21 cellular contexts compared by ENCODE assay signal in genomic region chr2:232984451-232985207, GRCh38. TPM values are rescaled to one million over a fixed set of nuclear protein-coding genes. Genes with fewer than 3 reads are reported as not detected.
DNase-seq lines count a peak whose midpoint lies in the region; ATAC-seq and TF ChIP-seq lines count a peak whose summit lies in the region.
"Had no signal": no experiment of that assay in that cellular context is flagged by ENCODE, and none has a peak within 500 bp of the region (broad histone marks: within the 10 kb centered on the region; RNA-seq: fewer than 3 reads in every experiment).

No MANE protein-coding gene starts in this region.

- no peak for TF ChIP-seq CTCF in OCI-LY3 (IDR thresholded peaks at IDR 0.05; ENCODE audit: low read depth, low read length)
- TF ChIP-seq CTCF in endodermal cell (conservative IDR thresholded peaks at IDR 0.05), result no peak
- TF ChIP-seq CTCF in parathyroid adenoma (IDR thresholded peaks at IDR 0.05), result no peak

- H3K27ac Mint-ChIP-seq in endodermal cell, result no peak overlapping the region

- H3K36me3 ChIP-seq in OCI-LY3 (replicated peaks; ENCODE audit: low read depth, low read length), result no peaks in the 10 kb centered on the region
- H3K36me3 ChIP-seq in endodermal cell (ENCODE audit: control insufficient read depth, insufficient read depth, low read length), result no peaks in the 10 kb centered on the region
- no peaks in the 10 kb centered on the region for H3K36me3 ChIP-seq in parathyroid adenoma (ENCODE audit: control insufficient read depth, insufficient read depth, low read length)
- H3K36me3 ChIP-seq: HAP-1 had no signal

- no peaks in the 10 kb centered on the region for H4K20me1 ChIP-seq in OCI-LY3 (ENCODE audit: insufficient read depth, low read length)

- H3K9me3 Mint-ChIP-seq in endodermal cell, result peaks cover 8% of the 10 kb centered on the region

- H3K79me2 ChIP-seq in OCI-LY3 (ENCODE audit: low read length) (no peaks in the 10 kb centered on the region), parathyroid adenoma (no peaks in the 10 kb centered on the region)

- H3K27me3 ChIP-seq in OCI-LY3 (ENCODE audit: low read depth, low read length), result no peaks in the 10 kb centered on the region
- H3K27me3 ChIP-seq in endodermal cell (ENCODE audit: control insufficient read depth, insufficient read depth, low read length, poor library complexity, severe bottlenecking), result no peaks in the 10 kb centered on the region
- H3K27me3 ChIP-seq in parathyroid adenoma (ENCODE audit: control insufficient read depth, insufficient read depth, low read length), result no peaks in the 10 kb centered on the region

- no peaks in the 10 kb centered on the region for H3K36me3 Mint-ChIP-seq in endodermal cell (ENCODE audit: low read depth)
- H3K36me3 Mint-ChIP-seq: CD14-positive monocyte had no signal

- H3K9ac ChIP-seq in OCI-LY3 (ENCODE audit: low read length) (peak overlapping the region; percentile 29; the same call in 1 of the 2 replicates), endodermal cell (ENCODE audit: extremely low read depth, low read length, poor library complexity, severe bottlenecking) (no peak overlapping the region), parathyroid adenoma (no peak overlapping the region)

- H3K4me1 Mint-ChIP-seq in endodermal cell, result peaks cover 12% of the 10 kb centered on the region

- H2AFZ ChIP-seq in OCI-LY3 (ENCODE audit: low read depth, low read length), result peak overlapping the region; percentile 26; the same call in 1 of the 2 replicates
- peak overlapping the region; percentile 16 for H2AFZ ChIP-seq in parathyroid adenoma

- H3K4me2 ChIP-seq in OCI-LY3 (ENCODE audit: low read length) (peak overlapping the region; percentile 78), parathyroid adenoma (ENCODE audit: low read length) (no peak overlapping the region)

- no peak for ATAC-seq in HG03460 (IDR thresholded peaks at IDR 0.05; ENCODE audit: unreplicated experiment)
- ATAC-seq: SK-N-SH treated with all-trans-retinoic acid at 6 μM for 48 hours had no signal

- WGBS in endodermal cell (ENCODE audit: insufficient coverage in 1 of 2, insufficient read length in 1 of 2), 2 experiments, result 93% methylated on average over 10 to 14 of the region's 15 CpGs

- no peak overlapping the region for H3K4me3 Mint-ChIP-seq in endodermal cell
- H3K4me3 Mint-ChIP-seq: CD14-positive monocyte had no signal

- peak overlapping the region; percentile 63 for H3K4me3 ChIP-seq in OCI-LY3 (ENCODE audit: low read length)
- H3K4me3 ChIP-seq in endodermal cell (ENCODE audit: low read length), result no peak overlapping the region
- H3K4me3 ChIP-seq in parathyroid adenoma (ENCODE audit: low read depth, low read length), result no peak overlapping the region
- H3K4me3 ChIP-seq: HAP-1 had no signal

- H3K9me3 ChIP-seq in OCI-LY3 (ENCODE audit: insufficient read depth, low read length) (0 out of 2 replicates have a peak, but pooled peaks cover 5% of the 10 kb centered on the region), endodermal cell (ENCODE audit: control insufficient read depth, low read length) (peaks cover 7% of the 10 kb centered on the region), parathyroid adenoma (ENCODE audit: control insufficient read depth, low read length) (no peaks in the 10 kb centered on the region)
- H3K9me3 ChIP-seq: HAP-1 had no signal

- peak overlapping the region; percentile 66 for H3K27ac ChIP-seq in OCI-LY3 (ENCODE audit: low read length)
- no peak overlapping the region for H3K27ac ChIP-seq in endodermal cell (ENCODE audit: low read depth, low read length)
- H3K27ac ChIP-seq in parathyroid adenoma, result no peak overlapping the region

- DNase-seq in endodermal cell, result peak; percentile 20
- no peak for DNase-seq in HPDE6-E6E7 (ENCODE audit: extremely low spot score)
- no peak for DNase-seq in cerebellum (ENCODE audit: low spot score)
- no peak for DNase-seq in HK-2 (ENCODE audit: unreplicated experiment)
- DNase-seq: ACHN, COR-L47, DMS 273 treated with DMSO at 0.1 percent for 48 hours, MM.1S, NCI-H187, NCI-H2107, NCI-H510A, NCI-H748 treated with DMSO at 0.1 percent for 48 hours, RPMI8226, SIG-M5 had no signal

- H3K27me3 Mint-ChIP-seq in endodermal cell (ENCODE audit: insufficient read depth), result no peaks in the 10 kb centered on the region

- peaks cover 51% of the 10 kb centered on the region for H3K4me1 ChIP-seq in OCI-LY3 (ENCODE audit: low read length)
- H3K4me1 ChIP-seq in endodermal cell (ENCODE audit: control insufficient read depth, insufficient read depth, low read length), result no peaks in the 10 kb centered on the region
- H3K4me1 ChIP-seq in parathyroid adenoma, result peaks cover 6% of the 10 kb centered on the region
- H3K4me1 ChIP-seq: HAP-1 had no signal

RNA-seq across cellular contexts. Expression of gene NGEF, which starts 28.4 kb away (rescaled TPM):
- total RNA-seq in endodermal cell (1 to 10 TPM; 1.8 to 2.9 TPM), cerebellum (12.2 TPM)
- 2.1 TPM for polyA plus RNA-seq in endodermal cell (2013, experiment 1 of 2)
- polyA plus RNA-seq in endodermal cell (2013, experiment 2 of 2), result 3.7 TPM
- polyA plus RNA-seq: CD14-positive monocyte had no signal

RNA-seq across cellular contexts. Expression of gene NEU2, which starts 47.8 kb away (rescaled TPM):
- total RNA-seq in endodermal cell (not detected), cerebellum (not detected)
- not detected for polyA plus RNA-seq in endodermal cell (2013, experiment 1 of 2)
- not detected for polyA plus RNA-seq in endodermal cell (2013, experiment 2 of 2)
- total RNA-seq: LHCN-M2 had no signal
- polyA plus RNA-seq: CD14-positive monocyte had no signal
